8 cellular contexts compared by ENCODE assay signal in genomic region chr6:31901415-31901952, GRCh38. TPM values are rescaled to one million over a fixed set of nuclear protein-coding genes. Genes with fewer than 3 reads are reported as not detected.
DNase-seq lines count a peak whose midpoint lies in the region; ATAC-seq and TF ChIP-seq lines count a peak whose summit lies in the region.

No MANE protein-coding gene starts in this region.

- no TSS peak for BruUV-seq in mammary epithelial cell (replicated peaks; lab: Mats Ljungman, UMichigan)

- no peak for TF ChIP-seq CTCF in mammary epithelial cell (conservative IDR thresholded peaks at IDR 0.05 in 1 of 2, IDR thresholded peaks at IDR 0.05 in 1 of 2; ENCODE audit: extremely low read depth in 1 of 2, insufficient read depth in 1 of 2, low read depth in 1 of 2, low read length in 2 of 2)

- no peaks in the 10 kb centered on the region for H4K20me1 ChIP-seq in mammary epithelial cell (ENCODE audit: insufficient read depth, low read length)

- dilution Hi-C loops in mammary epithelial cell (cut with HindIII; ENCODE audit: low sequenced_read_pairs), result no loop called here

- no peaks in the 10 kb centered on the region for H3K9me3 ChIP-seq in mammary epithelial cell (replicated peaks; ENCODE audit: insufficient read depth, low read length)

- DNase-seq in COLO668 (lab: John Stamatoyannopoulos, UW; ENCODE audit: unreplicated experiment) (peak; percentile 50), HUDEP-2 (lab: John Stamatoyannopoulos, UW; ENCODE audit: unreplicated experiment in 76 of 76) (peak in 44 of 76 experiments; percentile 16 to 73 (median 49)), T1000 (lab: John Stamatoyannopoulos, UW) (peak; percentile 28), mammary epithelial cell (no peak), islet precursor cell (peak; percentile 54), NCI-H2107 (lab: John Stamatoyannopoulos, UW) (no peak)
- peak; percentile 26 to 61 for DNase-seq in stimulated activated CD4-positive, alpha-beta T cell treated with anti-CD3 and anti-CD28 coated beads, Interleukin-15, amount 100 ng/mL, for 1 hour (ENCODE audit: low read depth in 1 of 2, low spot score in 1 of 2)

- peaks cover 14% of the 10 kb centered on the region for H3K4me1 ChIP-seq in mammary epithelial cell (ENCODE audit: insufficient read depth, low read length)

- no peak overlapping the region for H3K9ac ChIP-seq in mammary epithelial cell (ENCODE audit: insufficient read depth, low read length)

- ATAC-seq in HG03460 (IDR thresholded peaks at IDR 0.05; ENCODE audit: unreplicated experiment), result no peak

- no CpG with 5 or more reads among the region's 45 CpGs for WGBS in mammary epithelial cell (ENCODE audit: low coverage, missing lambda C conversion rate)

- H3K36me3 ChIP-seq in mammary epithelial cell (ENCODE audit: insufficient read depth, low read length), result no peaks in the 10 kb centered on the region

- CTCF ChIA-PET in mammary epithelial cell (lab: Charles Lee; ENCODE audit: low non-redundant PET), result no interaction called here

- H3K27ac ChIP-seq in mammary epithelial cell (ENCODE audit: insufficient read depth, low read depth, low read length), result no peak overlapping the region

- H2AFZ ChIP-seq in mammary epithelial cell (ENCODE audit: low read depth, low read length), result peak overlapping the region; percentile 91

- intact Hi-C loops in mammary epithelial cell (cut with micrococcal nuclease), result no loop called here

- H3K4me3 ChIP-seq in mammary epithelial cell (replicated peaks in 1 of 3; ENCODE audit: insufficient read depth in 1 of 3, low read depth in 2 of 3, low read length in 3 of 3), result peak overlapping the region; percentile 19 to 67 (median 55)

- H3K4me2 ChIP-seq in mammary epithelial cell (ENCODE audit: insufficient read depth, low read depth, low read length), result peak overlapping the region; percentile 83

- in situ Hi-C loops in mammary epithelial cell (cut with MboI; ENCODE audit: low sequenced_read_pairs in 2 of 2), result loop anchor here in 1 of 2 donors (10.0 kb wide), 1 partner anchor 53 kb away; the partner anchor contains the start of genes NELFE and SKIC2

- H3K27me3 ChIP-seq in mammary epithelial cell (ENCODE audit: insufficient read depth, low read length), result no peaks in the 10 kb centered on the region

- peaks cover 11% of the 10 kb centered on the region for H3K79me2 ChIP-seq in mammary epithelial cell (ENCODE audit: insufficient read depth, low read length)

RNA-seq across cellular contexts. Expression of gene ZBTB12, which starts 0.4 kb away (rescaled TPM):
- total RNA-seq in mammary epithelial cell, result 1 to 10 TPM in 1 of 2 donors, under 1 TPM in 1; 0.33 to 2.7 TPM
- polyA plus RNA-seq in mammary epithelial cell, result 0.95 TPM
- polyA minus RNA-seq in mammary epithelial cell, result 0.93 TPM

RNA-seq across cellular contexts. Expression of gene EHMT2, which starts 4.0 kb away (rescaled TPM):
- total RNA-seq in mammary epithelial cell, result 10 to 100 TPM; 26.2 to 28.7 TPM
- polyA plus RNA-seq in mammary epithelial cell, result 33.6 TPM
- 95.7 TPM for polyA minus RNA-seq in mammary epithelial cell

RNA-seq across cellular contexts. Expression of gene SLC44A4, which starts 22.7 kb away (rescaled TPM):
- total RNA-seq in mammary epithelial cell, result not detected
- not detected for polyA plus RNA-seq in mammary epithelial cell
- polyA minus RNA-seq in mammary epithelial cell, result not detected

RNA-seq across cellular contexts. Expression of gene C2, which starts 26.0 kb away (rescaled TPM):
- under 1 TPM; 0.45 to 0.50 TPM for total RNA-seq in mammary epithelial cell
- polyA plus RNA-seq in mammary epithelial cell, result not detected
- polyA minus RNA-seq in mammary epithelial cell, result not detected

RNA-seq across cellular contexts. Expression of gene NEU1, which starts 38.9 kb away (rescaled TPM):
- 10 to 100 TPM; 27.8 to 42.5 TPM for total RNA-seq in mammary epithelial cell
- polyA plus RNA-seq in mammary epithelial cell, result 44.5 TPM
- polyA minus RNA-seq in mammary epithelial cell, result 27.1 TPM

Comparison
In these comparisons a context has a peak if more than half of its experiments do, and no peak if none do; other contexts are left out.
1. DNase-seq: peak in COLO668 (single experiment), HUDEP-2 (44 of 76), T1000 (single experiment), islet precursor cell (single experiment) and stimulated activated CD4-positive, alpha-beta T cell treated with anti-CD3 and anti-CD28 coated beads, Interleukin-15, amount 100 ng/mL, for 1 hour (2 of 2); none in mammary epithelial cell (single experiment) and NCI-H2107 (single experiment).